In genomic region chr1:197787623-197788536, GRCh38 we compare ENCODE assay signal across 23 cellular contexts.
"Had no signal": no experiment of that assay in that cellular context is flagged by ENCODE, and none has a peak within 500 bp of the region (broad histone marks: within the 10 kb centered on the region; RNA-seq: fewer than 3 reads in every experiment).

No MANE protein-coding gene starts in this region.

- H3K79me2 ChIP-seq: parathyroid adenoma had no signal

- DNase-seq: activated B cell treated with CpG ODN at 0.5 μM for 24 hours; activated CD4-positive, alpha-beta memory T cell treated with anti-CD3 and anti-CD28 coated beads for 36 hours; activated CD4-positive, alpha-beta T cell treated with anti-CD3 and anti-CD28 coated beads for 4 hours; activated naive CD4-positive, alpha-beta T cell treated with anti-CD3 and anti-CD28 coated beads for 36 hours; activated T-cell treated with anti-CD3 and anti-CD28 coated beads, Interleukin-2, amount 50 U/mL, for 24 hours; central memory CD4-positive, alpha-beta T cell; gastrocnemius medialis; head of caudate nucleus; kidney glomerular epithelial cell; left ventricle myocardium inferior; mucosa of descending colon; naive B cell; stimulated activated CD4-positive, alpha-beta T cell treated with anti-CD3 and anti-CD28 coated beads, Interleukin-12 subunit alpha, Interleukin-12 subunit beta, amount 100 ng/mL, for 4 hours; stimulated activated CD4-positive, alpha-beta T cell treated with anti-CD3 and anti-CD28 coated beads, Interleukin-1b, Interleukin-23, amount 100 ng/mL, for 48 hours; stimulated activated CD8-positive, alpha-beta memory T cell treated with anti-CD3 and anti-CD28 coated beads, Interleukin-4, amount 100 ng/mL, for 48 hours; SW 1271; T-helper 2 cell had no signal

- H3K4me3 ChIP-seq: gastrocnemius medialis, left ventricle myocardium inferior, mucosa of descending colon had no signal

- H3K36me3 ChIP-seq: gastrocnemius medialis, left ventricle myocardium inferior had no signal

- H3K4me1 Mint-ChIP-seq: brain had no signal

- H3K27me3 ChIP-seq: gastrocnemius medialis had no signal

- ATAC-seq: gastrocnemius medialis, mucosa of descending colon had no signal

- FAIRE-seq: colon, TTC549 had no signal

- H3K27ac Mint-ChIP-seq: activated B cell treated with CpG ODN at 0.5 μM for 24 hours; activated CD4-positive, alpha-beta memory T cell treated with anti-CD3 and anti-CD28 coated beads for 36 hours; activated naive CD4-positive, alpha-beta T cell treated with anti-CD3 and anti-CD28 coated beads for 36 hours; activated T-cell treated with anti-CD3 and anti-CD28 coated beads, Interleukin-2, amount 50 U/mL, for 24 hours; brain; naive B cell; stimulated activated naive CD8-positive, alpha-beta T cell treated with anti-CD3 and anti-CD28 coated beads, Interleukin-15, Interleukin-2, amounts not matched to agents 100 ng/mL and 50 ng/mL, for 24 hours; type B pancreatic cell had no signal

- H3K36me3 Mint-ChIP-seq: activated CD4-positive, alpha-beta memory T cell treated with anti-CD3 and anti-CD28 coated beads for 36 hours; brain; naive B cell; type B pancreatic cell had no signal

- H3K9me3 ChIP-seq: gastrocnemius medialis, mucosa of descending colon had no signal

- H3K9ac ChIP-seq: parathyroid adenoma had no signal

- H3K27ac ChIP-seq: gastrocnemius medialis, left ventricle myocardium inferior, parathyroid adenoma had no signal

- H3K4me3 Mint-ChIP-seq: activated B cell treated with CpG ODN at 0.5 μM for 24 hours; activated CD4-positive, alpha-beta memory T cell treated with anti-CD3 and anti-CD28 coated beads for 36 hours; activated naive CD4-positive, alpha-beta T cell treated with anti-CD3 and anti-CD28 coated beads for 36 hours; activated T-cell treated with anti-CD3 and anti-CD28 coated beads, Interleukin-2, amount 50 U/mL, for 24 hours; brain; naive B cell; stimulated activated naive CD8-positive, alpha-beta T cell treated with anti-CD3 and anti-CD28 coated beads, Interleukin-15, Interleukin-2, amounts not matched to agents 100 ng/mL and 50 ng/mL, for 24 hours; type B pancreatic cell had no signal

- H3K9me3 Mint-ChIP-seq: activated B cell treated with CpG ODN at 0.5 μM for 24 hours; activated CD4-positive, alpha-beta memory T cell treated with anti-CD3 and anti-CD28 coated beads for 36 hours; activated naive CD4-positive, alpha-beta T cell treated with anti-CD3 and anti-CD28 coated beads for 36 hours; activated T-cell treated with anti-CD3 and anti-CD28 coated beads, Interleukin-2, amount 50 U/mL, for 24 hours; stimulated activated naive CD8-positive, alpha-beta T cell treated with anti-CD3 and anti-CD28 coated beads, Interleukin-15, Interleukin-2, amounts not matched to agents 100 ng/mL and 50 ng/mL, for 24 hours; type B pancreatic cell had no signal

- H3K4me1 ChIP-seq: gastrocnemius medialis, left ventricle myocardium inferior, parathyroid adenoma had no signal

- H2AFZ ChIP-seq: parathyroid adenoma had no signal
